18 cellular contexts compared by ENCODE assay signal in the genomic region with DNA sequence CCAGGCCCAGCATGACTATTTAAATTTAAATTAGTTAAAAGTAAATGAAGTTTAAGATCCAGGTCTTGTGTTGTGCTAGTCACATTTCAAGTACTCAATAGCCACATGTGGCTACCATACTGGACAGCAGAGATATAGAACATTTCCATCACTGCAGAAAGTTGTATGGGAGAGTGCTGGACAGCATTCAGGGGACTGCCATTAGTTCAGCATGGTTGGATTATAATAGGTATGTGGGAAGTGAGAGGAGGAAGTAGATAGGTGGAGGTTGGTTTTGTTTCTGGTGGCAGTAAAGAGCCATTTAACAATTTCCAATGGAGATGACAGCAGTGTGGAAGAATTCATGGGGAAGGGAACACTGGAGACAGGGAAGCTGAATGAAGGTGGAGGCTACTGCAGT. TPM values are rescaled to one million over a fixed set of nuclear protein-coding genes. Genes with fewer than 3 reads are reported as not detected.
"Had no signal": no experiment of that assay in that cellular context is flagged by ENCODE, and none has a peak within 500 bp of the region (broad histone marks: within the 10 kb centered on the region; RNA-seq: fewer than 3 reads in every experiment).

No MANE protein-coding gene starts in this region.

- H3K36me3 Mint-ChIP-seq: naive B cell had no signal

- H3K36me3 ChIP-seq: sigmoid colon, suprapubic skin, thyroid gland had no signal

- H3K27me3 Mint-ChIP-seq: naive B cell had no signal

- H3K27ac Mint-ChIP-seq: nephron progenitor cell, type B pancreatic cell had no signal

- H3K4me3 ChIP-seq: coronary artery, heart left ventricle, psoas muscle, sigmoid colon, skin epidermis, suprapubic skin, thyroid gland had no signal

- H3K27ac ChIP-seq: coronary artery, heart left ventricle, psoas muscle, sigmoid colon, skin epidermis, suprapubic skin, thyroid gland had no signal

- H3K9me3 ChIP-seq: heart left ventricle, psoas muscle, sigmoid colon, suprapubic skin, thyroid gland had no signal

- ATAC-seq: heart left ventricle; psoas muscle; stimulated activated naive CD8-positive, alpha-beta T cell treated with anti-CD3 and anti-CD28 coated beads, Interleukin-15, Interleukin-2, amounts not matched to agents 100 U/mL and 50 U/mL, for 24 hours had no signal

- H3K27me3 ChIP-seq: heart left ventricle, sigmoid colon, suprapubic skin, thyroid gland had no signal

- H3K9me3 Mint-ChIP-seq: nephron progenitor cell, type B pancreatic cell had no signal

- DNase-seq: effector CD4-positive, alpha-beta T cell; foreskin melanocyte; heart left ventricle; hippocampal formation; mesendoderm; naive B cell; nephron progenitor cell; psoas muscle; sigmoid colon; stimulated activated CD4-positive, alpha-beta T cell treated with anti-CD3 and anti-CD28 coated beads, Interleukin-12 subunit alpha, Interleukin-12 subunit beta, amount 100 ng/mL, for 4 hours; stimulated activated CD4-positive, alpha-beta T cell treated with anti-CD3 and anti-CD28 coated beads, Interleukin-2, amount 100 ng/mL, for 48 hours; stimulated activated naive CD8-positive, alpha-beta T cell treated with anti-CD3 and anti-CD28 coated beads, Interleukin-15, Interleukin-2, amounts not matched to agents 100 U/mL and 50 U/mL, for 24 hours had no signal

- H3K4me3 Mint-ChIP-seq: nephron progenitor cell, type B pancreatic cell had no signal

RNA-seq across cellular contexts. Expression of a gene that starts 42.1 kb away (rescaled TPM):
- total RNA-seq: osteoblast, psoas muscle, sigmoid colon had no signal
